8 cellular contexts compared by ENCODE assay signal in the genomic region with DNA sequence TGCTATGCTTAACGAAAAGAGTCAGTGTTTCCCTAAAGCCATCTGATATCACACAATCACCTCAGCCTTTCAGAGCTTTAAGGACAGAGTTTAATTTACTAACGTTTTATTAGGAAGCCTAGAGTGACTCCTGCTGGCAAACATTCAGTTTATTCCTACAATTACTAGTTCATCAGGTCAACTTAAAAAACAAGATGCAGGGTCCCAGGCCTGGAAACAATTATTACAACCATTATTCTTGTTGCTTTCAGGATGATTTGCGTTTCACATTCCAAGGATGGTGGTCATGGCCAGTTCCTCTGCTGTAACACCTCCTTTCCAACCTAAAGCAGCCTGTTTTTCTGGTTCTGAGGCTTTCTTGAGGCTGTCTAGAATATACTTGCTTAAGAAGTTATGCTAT. TPM values are rescaled to one million over a fixed set of nuclear protein-coding genes. Genes with fewer than 3 reads are reported as not detected.
DNase-seq lines count a peak whose midpoint lies in the region; ATAC-seq and TF ChIP-seq lines count a peak whose summit lies in the region.

No MANE protein-coding gene starts in this region.

- no peak overlapping the region for H3K27ac ChIP-seq in CD8-positive, alpha-beta T cell (ENCODE audit: low read depth, low read length)
- H3K27ac ChIP-seq in SU-DHL-6 (ENCODE audit: low read depth, low read length): peak overlapping the region; percentile 65
- no peak overlapping the region for H3K27ac ChIP-seq in foreskin keratinocyte
- H3K27ac ChIP-seq in smooth muscle cell (ENCODE audit: low read depth): peak overlapping the region; percentile 85

- H3K79me2 ChIP-seq in SU-DHL-6 (ENCODE audit: insufficient read depth, low read length): peaks cover 35% of the 10 kb centered on the region
- no peaks in the 10 kb centered on the region for H3K79me2 ChIP-seq in smooth muscle cell (ENCODE audit: low read depth)

- H4K20me1 ChIP-seq in SU-DHL-6 (ENCODE audit: low read depth, low read length): no peaks in the 10 kb centered on the region
- H4K20me1 ChIP-seq in smooth muscle cell (ENCODE audit: low read depth): peaks cover 27% of the 10 kb centered on the region

- no peaks in the 10 kb centered on the region for H3K9me3 Mint-ChIP-seq in CD8-positive, alpha-beta T cell

- H3K9ac ChIP-seq in SU-DHL-6 (ENCODE audit: low read length): peak overlapping the region; percentile 98
- no peak overlapping the region for H3K9ac ChIP-seq in smooth muscle cell (ENCODE audit: low read depth)

- peaks cover 38% of the 10 kb centered on the region for H3K4me1 Mint-ChIP-seq in CD8-positive, alpha-beta T cell (ENCODE audit: low read depth)

- no peak overlapping the region for H3K4me3 ChIP-seq in CD8-positive, alpha-beta T cell (ENCODE audit: low read depth, low read length)
- H3K4me3 ChIP-seq in SU-DHL-6 (ENCODE audit: insufficient read depth, low read length, poor library complexity, severe bottlenecking): no peak overlapping the region
- no peak overlapping the region for H3K4me3 ChIP-seq in smooth muscle cell

- POLR2A ChIA-PET in CD8-positive, alpha-beta T cell (lab: Charles Lee): interaction anchor here (1.1 to 2.4 kb wide), 5 partner anchors 33 to 216 kb away, joined by 3 to 10 read pairs (median 4); no protein-coding TSS in a partner anchor

- peaks cover 6% of the 10 kb centered on the region for H3K36me3 Mint-ChIP-seq in CD8-positive, alpha-beta T cell

- ATAC-seq in CD8-positive, alpha-beta T cell: no peak
- peak; percentile 30 for ATAC-seq in foreskin keratinocyte
- no peak for ATAC-seq in GM19455 (IDR thresholded peaks at IDR 0.05; ENCODE audit: unreplicated experiment)
- no peak for ATAC-seq in left lobe of liver

- WGBS in smooth muscle cell (ENCODE audit: low lambda C conversion rate): 24% methylated on average over 3 of the region's 3 CpGs

- no peaks in the 10 kb centered on the region for H3K9me2 ChIP-seq in SU-DHL-6 (replicated peaks; ENCODE audit: insufficient read depth, low read length)

- H3K9me3 ChIP-seq in CD8-positive, alpha-beta T cell (ENCODE audit: low read length): no peaks in the 10 kb centered on the region
- H3K9me3 ChIP-seq in SU-DHL-6 (ENCODE audit: insufficient read depth, low read length) (no peaks in the 10 kb centered on the region), smooth muscle cell (replicated peaks; ENCODE audit: low read depth) (no peaks in the 10 kb centered on the region)

- H3K27ac Mint-ChIP-seq in CD8-positive, alpha-beta T cell: no peak overlapping the region

- TF ChIP-seq CTCF in CD8-positive, alpha-beta T cell (IDR thresholded peaks at IDR 0.05): peak; percentile 63
- TF ChIP-seq CTCF in SU-DHL-6 (IDR thresholded peaks at IDR 0.05; ENCODE audit: insufficient read depth, low read length, poor library complexity, severe bottlenecking) (peak; percentile 41), foreskin keratinocyte (conservative IDR thresholded peaks at IDR 0.05) (peak; percentile 71), smooth muscle cell (IDR thresholded peaks at IDR 0.05; ENCODE audit: borderline replicate concordance, insufficient read depth, poor library complexity, severe bottlenecking) (peak; percentile 42)

- no peaks in the 10 kb centered on the region for H3K36me3 ChIP-seq in CD8-positive, alpha-beta T cell (ENCODE audit: insufficient read depth, low read length)
- H3K36me3 ChIP-seq in SU-DHL-6 (ENCODE audit: low read length) (no peaks in the 10 kb centered on the region), smooth muscle cell (ENCODE audit: low read depth) (peaks cover 5% of the 10 kb centered on the region)

- H2AFZ ChIP-seq in SU-DHL-6 (ENCODE audit: low read depth, low read length, severe bottlenecking): no peak overlapping the region
- no peak overlapping the region for H2AFZ ChIP-seq in smooth muscle cell (ENCODE audit: low read depth)

- H3K27me3 Mint-ChIP-seq in CD8-positive, alpha-beta T cell (ENCODE audit: low read depth): no peaks in the 10 kb centered on the region

- peak in 1 of 7 experiments; percentile 47 for DNase-seq in CD8-positive, alpha-beta T cell
- peak; percentile 79 for DNase-seq in HT-29 (ENCODE audit: low spot score)
- DNase-seq in foreskin keratinocyte: peak; percentile 78 to 92
- DNase-seq in smooth muscle cell (lab: John Stamatoyannopoulos, UW; ENCODE audit: unreplicated experiment): no peak
- DNase-seq in left lobe of liver (ENCODE audit: low spot score): no peak
- no peak for DNase-seq in HuH-7.5 (ENCODE audit: low spot score)

- intact Hi-C loops in CD8-positive, alpha-beta T cell (cut with DNase I, micrococcal nuclease): loop anchor here (1.0 to 10.0 kb wide), 9 partner anchors 45 to 1171 kb away; a partner anchor contains a TSS

- no peak overlapping the region for H3K4me3 Mint-ChIP-seq in CD8-positive, alpha-beta T cell

- peaks cover 25% of the 10 kb centered on the region for H3K4me1 ChIP-seq in CD8-positive, alpha-beta T cell (ENCODE audit: insufficient read depth, low read length)
- H3K4me1 ChIP-seq in foreskin keratinocyte (peaks cover 40% of the 10 kb centered on the region), smooth muscle cell (ENCODE audit: low read depth) (peaks cover 28% of the 10 kb centered on the region)

- CTCF ChIA-PET in CD8-positive, alpha-beta T cell (lab: Charles Lee): interaction anchor here (0.6 to 6.5 kb wide), 31 partner anchors 9 to 751 kb away, joined by 3 to 140 read pairs (median 4); no protein-coding TSS in a partner anchor

- H3F3A ChIP-seq in SU-DHL-6 (ENCODE audit: insufficient read depth) (peaks cover 44% of the 10 kb centered on the region), smooth muscle cell (ENCODE audit: low read depth) (peaks cover 16% of the 10 kb centered on the region)

- H3K4me2 ChIP-seq in SU-DHL-6 (ENCODE audit: low read depth, low read length, poor library complexity, severe bottlenecking): peak overlapping the region; percentile 54
- H3K4me2 ChIP-seq in smooth muscle cell: no peak overlapping the region

- no peaks in the 10 kb centered on the region for H3K27me3 ChIP-seq in CD8-positive, alpha-beta T cell (ENCODE audit: insufficient read depth, low read length)
- H3K27me3 ChIP-seq in SU-DHL-6 (ENCODE audit: low read length) (no peaks in the 10 kb centered on the region), foreskin keratinocyte (no peaks in the 10 kb centered on the region), smooth muscle cell (ENCODE audit: low read depth) (no peaks in the 10 kb centered on the region)

RNA-seq across cellular contexts. Expression of a gene that starts 1.5 kb away (rescaled TPM):
- 10 to 100 TPM; 51.9 to 57.1 TPM for total RNA-seq in CD8-positive, alpha-beta T cell
- 17.8 and 20.2 TPM in 2 replicates for total RNA-seq in HT-29 (2014; rRNA removed; shearing (Covaris generic))
- total RNA-seq in foreskin keratinocyte: 17.3 and 17.5 TPM in 2 replicates
- polyA plus RNA-seq in foreskin keratinocyte: 6.0 and 6.6 TPM in 2 replicates
- total RNA-seq in smooth muscle cell: 6.2 and 9.3 TPM in 2 replicates
- 5.5 and 9.3 TPM in 2 replicates for polyA plus RNA-seq in smooth muscle cell
- total RNA-seq in left lobe of liver: 5.7 TPM

RNA-seq across cellular contexts. Expression of a gene that starts 46.0 kb away (rescaled TPM):
- total RNA-seq in CD8-positive, alpha-beta T cell: 10 to 100 TPM; 13.8 to 13.9 TPM
- total RNA-seq in HT-29 (2014; rRNA removed; shearing (Covaris generic)): 10.7 and 14.0 TPM in 2 replicates
- total RNA-seq in foreskin keratinocyte: 22.9 and 23.3 TPM in 2 replicates
- polyA plus RNA-seq in foreskin keratinocyte: 13.7 and 16.4 TPM in 2 replicates
- total RNA-seq in smooth muscle cell: 26.4 and 31.0 TPM in 2 replicates
- 20.1 and 20.5 TPM in 2 replicates for polyA plus RNA-seq in smooth muscle cell
- total RNA-seq in left lobe of liver: 6.8 TPM

RNA-seq across cellular contexts. Expression of a gene that starts 55.9 kb away (rescaled TPM):
- 1 to 10 TPM; 7.8 to 8.1 TPM for total RNA-seq in CD8-positive, alpha-beta T cell
- 4.1 and 5.1 TPM in 2 replicates for total RNA-seq in HT-29 (2014; rRNA removed; shearing (Covaris generic))
- total RNA-seq in foreskin keratinocyte (18.7 and 19.0 TPM in 2 replicates), smooth muscle cell (25.6 and 27.0 TPM in 2 replicates), left lobe of liver (6.6 TPM)
- polyA plus RNA-seq in foreskin keratinocyte (8.1 and 9.6 TPM in 2 replicates), smooth muscle cell (14.8 and 15.0 TPM in 2 replicates)

Comparison
In these comparisons a context has a peak if more than half of its experiments do, and no peak if none do; other contexts are left out.
1. DNase-seq: peak in HT-29 (single experiment) and foreskin keratinocyte (2 of 2); none in smooth muscle cell (single experiment), left lobe of liver (single experiment) and HuH-7.5 (single experiment).
2. H3K27ac ChIP-seq: peak in SU-DHL-6 (single experiment) and smooth muscle cell (single experiment); none in CD8-positive, alpha-beta T cell (single experiment) and foreskin keratinocyte (single experiment).
3. Peak in every context shown above with its lines, with median percentiles within 50 percentile points of each other: CTCF ChIP-seq.